ENCODE assay signal across 15 cellular contexts in genomic region chrX:118271770-118272169, GRCh38.
DNase-seq lines count a peak whose midpoint lies in the region; ATAC-seq and TF ChIP-seq lines count a peak whose summit lies in the region.
"Had no signal": no experiment of that assay in that cellular context is flagged by ENCODE, and none has a peak within 500 bp of the region (broad histone marks: within the 10 kb centered on the region; RNA-seq: fewer than 3 reads in every experiment).

No MANE protein-coding gene starts in this region.

- H3K36me3 ChIP-seq in ACC112 (ENCODE audit: insufficient read depth, low read length), result no peaks in the 10 kb centered on the region
- H3K36me3 ChIP-seq: lower lobe of right lung had no signal

- H3K79me2 ChIP-seq in ACC112 (ENCODE audit: control insufficient read depth, insufficient read depth, low read length, unreplicated experiment), result no peaks in the 10 kb centered on the region

- H2AFZ ChIP-seq in ACC112 (ENCODE audit: low read length, unreplicated experiment), result peak overlapping the region; percentile 18
- H2AFZ ChIP-seq: PC-9 had no signal

- H3K27me3 ChIP-seq in ACC112 (ENCODE audit: insufficient read depth, low read length), result no peaks in the 10 kb centered on the region
- H3K27me3 ChIP-seq: body of pancreas had no signal

- no peak overlapping the region for H3K27ac Mint-ChIP-seq in activated CD4-positive, alpha-beta memory T cell treated with anti-CD3 and anti-CD28 coated beads, Interleukin-2, amount 10 ng/mL, durations not matched to agents 7 days and 5 days
- no peak overlapping the region for H3K27ac Mint-ChIP-seq in activated T-helper 1 cell treated with anti-CD3 and anti-CD28 coated beads, Interleukin-12 subunit alpha, Interleukin-12 subunit beta, Interleukin-2, Interleukin-4 antibody, amounts not matched to agents 30 ng/mL and 10 ng/mL and 1 ng/mL, durations not matched to agents 14 hours and 24 hours and 36 hours
- no peak overlapping the region for H3K27ac Mint-ChIP-seq in stimulated activated memory B cell treated with anti-CD40 and anti-IgM and Interleukin-4, amounts not matched to agents 10 μg/mL and 1 μg/mL and 100 μg/mL, for 72 hours
- H3K27ac Mint-ChIP-seq: activated B cell treated with CpG ODN at 0.5 μM for 24 hours had no signal

- CTCF ChIA-PET in activated CD4-positive, alpha-beta memory T cell treated with anti-CD3 and anti-CD28 coated beads, Interleukin-2, amount 10 ng/mL, durations not matched to agents 7 days and 5 days (lab: Charles Lee), result no interaction called here

- no peaks in the 10 kb centered on the region for H3K9me3 Mint-ChIP-seq in activated CD4-positive, alpha-beta memory T cell treated with anti-CD3 and anti-CD28 coated beads, Interleukin-2, amount 10 ng/mL, durations not matched to agents 7 days and 5 days
- no peaks in the 10 kb centered on the region for H3K9me3 Mint-ChIP-seq in activated T-helper 1 cell treated with anti-CD3 and anti-CD28 coated beads, Interleukin-12 subunit alpha, Interleukin-12 subunit beta, Interleukin-2, Interleukin-4 antibody, amounts not matched to agents 30 ng/mL and 10 ng/mL and 1 ng/mL, durations not matched to agents 14 hours and 24 hours and 36 hours
- H3K9me3 Mint-ChIP-seq in stimulated activated memory B cell treated with anti-CD40 and anti-IgM and Interleukin-4, amounts not matched to agents 10 μg/mL and 1 μg/mL and 100 μg/mL, for 72 hours, result peaks cover 3% of the 10 kb centered on the region
- H3K9me3 Mint-ChIP-seq: activated B cell treated with CpG ODN at 0.5 μM for 24 hours had no signal

- peaks cover 8% of the 10 kb centered on the region for H3K4me1 ChIP-seq in ACC112 (ENCODE audit: control insufficient read depth, insufficient read depth, low read length, unreplicated experiment)
- H3K4me1 ChIP-seq: body of pancreas, lower lobe of right lung had no signal

- H3K27ac ChIP-seq in ACC112 (ENCODE audit: low read depth, low read length), result no peak overlapping the region
- H3K27ac ChIP-seq: body of pancreas, dorsolateral prefrontal cortex, lower lobe of right lung, PC-9 had no signal

- DNase-seq in NCI-H1436 (lab: John Stamatoyannopoulos, UW) (peak; percentile 72), fibroblast of pulmonary artery (ENCODE audit: low read depth) (peak; percentile 63), SHP77 (lab: John Stamatoyannopoulos, UW) (no peak)
- DNase-seq in activated CD4-positive, alpha-beta memory T cell treated with anti-CD3 and anti-CD28 coated beads, Interleukin-2, amount 10 ng/mL, durations not matched to agents 7 days and 5 days, result no peak
- no peak for DNase-seq in activated T-helper 1 cell treated with anti-CD3 and anti-CD28 coated beads, Interleukin-12 subunit alpha, Interleukin-12 subunit beta, Interleukin-2, Interleukin-4 antibody, amounts not matched to agents 30 ng/mL and 10 ng/mL and 1 ng/mL, durations not matched to agents 14 hours and 24 hours and 36 hours (ENCODE audit: low spot score)
- DNase-seq: activated B cell treated with CpG ODN at 0.5 μM for 24 hours; body of pancreas; dorsolateral prefrontal cortex; lower lobe of right lung; MV-4-11; PC-9; stimulated activated CD8-positive, alpha-beta memory T cell treated with anti-CD3 and anti-CD28 coated beads, Interleukin-4, amount 100 ng/mL, for 48 hours had no signal

- POLR2A ChIA-PET in activated CD4-positive, alpha-beta memory T cell treated with anti-CD3 and anti-CD28 coated beads, Interleukin-2, amount 10 ng/mL, durations not matched to agents 7 days and 5 days (lab: Charles Lee), result no interaction called here

- no peaks in the 10 kb centered on the region for H3K4me1 Mint-ChIP-seq in activated CD4-positive, alpha-beta memory T cell treated with anti-CD3 and anti-CD28 coated beads, Interleukin-2, amount 10 ng/mL, durations not matched to agents 7 days and 5 days
- H3K4me1 Mint-ChIP-seq in activated T-helper 1 cell treated with anti-CD3 and anti-CD28 coated beads, Interleukin-12 subunit alpha, Interleukin-12 subunit beta, Interleukin-2, Interleukin-4 antibody, amounts not matched to agents 30 ng/mL and 10 ng/mL and 1 ng/mL, durations not matched to agents 14 hours and 24 hours and 36 hours (ENCODE audit: low read depth), result no peaks in the 10 kb centered on the region
- no peaks in the 10 kb centered on the region for H3K4me1 Mint-ChIP-seq in stimulated activated memory B cell treated with anti-CD40 and anti-IgM and Interleukin-4, amounts not matched to agents 10 μg/mL and 1 μg/mL and 100 μg/mL, for 72 hours
- H3K4me1 Mint-ChIP-seq: activated B cell treated with CpG ODN at 0.5 μM for 24 hours had no signal

- H3K4me3 ChIP-seq in ACC112 (ENCODE audit: low read depth, low read length), result no peak overlapping the region
- H3K4me3 ChIP-seq in fibroblast of pulmonary artery (replicated peaks; ENCODE audit: low read depth, low read length), result no peak overlapping the region
- H3K4me3 ChIP-seq: body of pancreas, dorsolateral prefrontal cortex, lower lobe of right lung, PC-9 had no signal

- peak; percentile 89 for ATAC-seq in SK-N-SH treated with all-trans-retinoic acid at 6 μM for 48 hours
- ATAC-seq in stimulated activated memory B cell treated with anti-CD40 and anti-IgM and Interleukin-4, amounts not matched to agents 10 μg/mL and 1 μg/mL and 100 μg/mL, for 72 hours, result no peak
- ATAC-seq: body of pancreas, lower lobe of right lung had no signal

- no peak for TF ChIP-seq CTCF in fibroblast of pulmonary artery (IDR thresholded peaks at IDR 0.05; ENCODE audit: low read length, missing control alignments)

- intact Hi-C loops in activated T-helper 1 cell treated with anti-CD3 and anti-CD28 coated beads, Interleukin-12 subunit alpha, Interleukin-12 subunit beta, Interleukin-2, Interleukin-4 antibody, amounts not matched to agents 30 ng/mL and 10 ng/mL and 1 ng/mL, durations not matched to agents 14 hours and 24 hours and 36 hours (cut with micrococcal nuclease), result no loop called here

- no peaks in the 10 kb centered on the region for H3K27me3 Mint-ChIP-seq in activated CD4-positive, alpha-beta memory T cell treated with anti-CD3 and anti-CD28 coated beads, Interleukin-2, amount 10 ng/mL, durations not matched to agents 7 days and 5 days
- H3K27me3 Mint-ChIP-seq in activated T-helper 1 cell treated with anti-CD3 and anti-CD28 coated beads, Interleukin-12 subunit alpha, Interleukin-12 subunit beta, Interleukin-2, Interleukin-4 antibody, amounts not matched to agents 30 ng/mL and 10 ng/mL and 1 ng/mL, durations not matched to agents 14 hours and 24 hours and 36 hours (ENCODE audit: insufficient read depth), result no peaks in the 10 kb centered on the region
- no peaks in the 10 kb centered on the region for H3K27me3 Mint-ChIP-seq in stimulated activated memory B cell treated with anti-CD40 and anti-IgM and Interleukin-4, amounts not matched to agents 10 μg/mL and 1 μg/mL and 100 μg/mL, for 72 hours
- H3K27me3 Mint-ChIP-seq: activated B cell treated with CpG ODN at 0.5 μM for 24 hours had no signal

- no peaks in the 10 kb centered on the region for H3K36me3 Mint-ChIP-seq in activated CD4-positive, alpha-beta memory T cell treated with anti-CD3 and anti-CD28 coated beads, Interleukin-2, amount 10 ng/mL, durations not matched to agents 7 days and 5 days (ENCODE audit: low read depth)
- no peaks in the 10 kb centered on the region for H3K36me3 Mint-ChIP-seq in activated T-helper 1 cell treated with anti-CD3 and anti-CD28 coated beads, Interleukin-12 subunit alpha, Interleukin-12 subunit beta, Interleukin-2, Interleukin-4 antibody, amounts not matched to agents 30 ng/mL and 10 ng/mL and 1 ng/mL, durations not matched to agents 14 hours and 24 hours and 36 hours (ENCODE audit: low read depth)
- H3K36me3 Mint-ChIP-seq in stimulated activated memory B cell treated with anti-CD40 and anti-IgM and Interleukin-4, amounts not matched to agents 10 μg/mL and 1 μg/mL and 100 μg/mL, for 72 hours, result no peaks in the 10 kb centered on the region

- no peak overlapping the region for H3K4me3 Mint-ChIP-seq in activated CD4-positive, alpha-beta memory T cell treated with anti-CD3 and anti-CD28 coated beads, Interleukin-2, amount 10 ng/mL, durations not matched to agents 7 days and 5 days
- no peak overlapping the region for H3K4me3 Mint-ChIP-seq in activated T-helper 1 cell treated with anti-CD3 and anti-CD28 coated beads, Interleukin-12 subunit alpha, Interleukin-12 subunit beta, Interleukin-2, Interleukin-4 antibody, amounts not matched to agents 30 ng/mL and 10 ng/mL and 1 ng/mL, durations not matched to agents 14 hours and 24 hours and 36 hours
- no peak overlapping the region for H3K4me3 Mint-ChIP-seq in stimulated activated memory B cell treated with anti-CD40 and anti-IgM and Interleukin-4, amounts not matched to agents 10 μg/mL and 1 μg/mL and 100 μg/mL, for 72 hours
- H3K4me3 Mint-ChIP-seq: activated B cell treated with CpG ODN at 0.5 μM for 24 hours had no signal

TF ChIP-seq in SK-N-SH treated with all-trans-retinoic acid at 6 μM for 48 hours, 23 proteins besides CTCF, POLR2A, EP300 and RAD21 (continues in another document):
- TF ChIP-seq, protein P1, sequence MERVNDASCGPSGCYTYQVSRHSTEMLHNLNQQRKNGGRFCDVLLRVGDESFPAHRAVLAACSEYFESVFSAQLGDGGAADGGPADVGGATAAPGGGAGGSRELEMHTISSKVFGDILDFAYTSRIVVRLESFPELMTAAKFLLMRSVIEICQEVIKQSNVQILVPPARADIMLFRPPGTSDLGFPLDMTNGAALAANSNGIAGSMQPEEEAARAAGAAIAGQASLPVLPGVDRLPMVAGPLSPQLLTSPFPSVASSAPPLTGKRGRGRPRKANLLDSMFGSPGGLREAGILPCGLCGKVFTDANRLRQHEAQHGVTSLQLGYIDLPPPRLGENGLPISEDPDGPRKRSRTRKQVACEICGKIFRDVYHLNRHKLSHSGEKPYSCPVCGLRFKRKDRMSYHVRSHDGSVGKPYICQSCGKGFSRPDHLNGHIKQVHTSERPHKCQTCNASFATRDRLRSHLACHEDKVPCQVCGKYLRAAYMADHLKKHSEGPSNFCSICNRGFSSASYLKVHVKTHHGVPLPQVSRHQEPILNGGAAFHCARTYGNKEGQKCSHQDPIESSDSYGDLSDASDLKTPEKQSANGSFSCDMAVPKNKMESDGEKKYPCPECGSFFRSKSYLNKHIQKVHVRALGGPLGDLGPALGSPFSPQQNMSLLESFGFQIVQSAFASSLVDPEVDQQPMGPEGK (CRISPR knock-in tag; IDR thresholded peaks at IDR 0.05; ENCODE audit: borderline replicate concordance), result no peak
- peak; percentile 77 for TF ChIP-seq TCF4 (CRISPR knock-in tag; IDR thresholded peaks at IDR 0.05; ENCODE audit: borderline replicate concordance)
- TF ChIP-seq CSDC2 (CRISPR knock-in tag; IDR thresholded peaks at IDR 0.05), result no peak
- TF ChIP-seq ZC3H10 (CRISPR knock-in tag; IDR thresholded peaks at IDR 0.05), result no peak
- TF ChIP-seq ZNF8 (CRISPR knock-in tag; IDR thresholded peaks at IDR 0.05), result no peak
- TF ChIP-seq GLIS3 (CRISPR knock-in tag; IDR thresholded peaks at IDR 0.05), result no peak
- no peak for TF ChIP-seq BACH2 (CRISPR knock-in tag; IDR thresholded peaks at IDR 0.05; ENCODE audit: borderline replicate concordance)

Comparison
In these comparisons a context has a peak if more than half of its experiments do, and no peak if none do; other contexts are left out.
1. DNase-seq: peak in NCI-H1436 (single experiment) and fibroblast of pulmonary artery (single experiment); none in SHP77 (0 of 2), activated CD4-positive, alpha-beta memory T cell treated with anti-CD3 and anti-CD28 coated beads, Interleukin-2, amount 10 ng/mL, durations not matched to agents 7 days and 5 days (single experiment) and activated T-helper 1 cell treated with anti-CD3 and anti-CD28 coated beads, Interleukin-12 subunit alpha, Interleukin-12 subunit beta, Interleukin-2, Interleukin-4 antibody, amounts not matched to agents 30 ng/mL and 10 ng/mL and 1 ng/mL, durations not matched to agents 14 hours and 24 hours and 36 hours (single experiment).